In the genomic region with DNA sequence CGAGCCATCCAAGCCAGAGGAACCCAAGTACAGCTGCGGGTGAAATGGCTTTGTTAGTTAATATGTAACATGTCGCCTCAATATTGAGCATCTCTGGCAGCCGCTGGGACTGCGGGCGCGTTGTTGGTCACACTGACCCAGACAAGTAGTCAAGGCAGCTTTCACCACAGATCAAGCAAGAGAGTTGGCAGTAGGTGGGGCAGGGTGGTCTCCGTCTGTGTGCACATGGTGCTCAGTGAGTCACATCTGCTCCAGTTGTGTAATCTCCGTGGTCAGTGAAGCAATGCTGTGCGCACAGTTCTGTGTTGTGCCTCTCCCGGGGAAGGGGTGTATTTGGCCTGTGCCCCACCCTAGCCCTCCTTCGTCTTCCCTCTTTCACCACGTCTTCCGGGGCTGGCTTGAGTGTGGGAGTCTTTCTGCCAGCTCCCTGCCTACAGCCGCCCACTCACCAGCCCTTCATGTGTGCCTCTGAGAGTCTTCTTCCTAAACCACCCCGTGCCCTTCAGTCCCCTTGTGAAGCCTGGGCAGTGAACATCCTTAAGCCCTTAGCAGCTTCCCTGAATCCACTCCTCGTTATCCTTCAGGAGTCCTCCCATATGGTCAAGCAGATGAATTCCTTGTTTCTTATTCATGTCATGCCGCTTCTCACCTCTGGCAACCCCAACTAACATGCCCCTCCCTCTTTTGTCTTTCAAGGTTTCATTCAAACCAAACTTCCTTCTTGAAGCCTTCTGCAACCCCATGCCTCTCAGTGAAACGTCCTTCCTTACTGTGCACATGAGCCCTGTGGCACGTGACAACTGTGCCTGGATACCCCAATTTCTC, we compare ENCODE assay signal across 11 cellular contexts.
A peak's percentile ranks its signal among the peaks of the same experiment; 100 is the strongest.
DNase-seq lines count a peak whose midpoint lies in the region; ATAC-seq and TF ChIP-seq lines count a peak whose summit lies in the region.
"Had no signal": no experiment of that assay in that cellular context is flagged by ENCODE, and none has a peak within 500 bp of the region (broad histone marks: within the 10 kb centered on the region; RNA-seq: fewer than 3 reads in every experiment).

No MANE protein-coding gene starts in this region.

- H3K4me1 ChIP-seq in hepatocyte (ENCODE audit: insufficient read depth) = peaks cover 5% of the 10 kb centered on the region
- peaks cover 37% of the 10 kb centered on the region for H3K4me1 ChIP-seq in stomach smooth muscle (ENCODE audit: control insufficient read depth, insufficient read depth, low read length)

- H3K27ac ChIP-seq in hepatocyte = peak overlapping the region; percentile 37
- peak overlapping the region; percentile 11 for H3K27ac ChIP-seq in stomach smooth muscle (ENCODE audit: low read length)

- 81% methylated on average over 20 of the region's 20 CpGs for WGBS in hepatocyte (ENCODE audit: low lambda C conversion rate, missing lambda C conversion rate)

- H3K9me2 ChIP-seq in hepatocyte (replicated peaks; ENCODE audit: insufficient read depth) = no peaks in the 10 kb centered on the region

- no peak overlapping the region for H2AFZ ChIP-seq in hepatocyte

- no peak overlapping the region for H3K9ac ChIP-seq in stomach smooth muscle (ENCODE audit: low read length in 2 of 2)

- ATAC-seq in HG02642 (IDR thresholded peaks at IDR 0.05; ENCODE audit: poor library complexity, unreplicated experiment) (no peak), HG03378 (IDR thresholded peaks at IDR 0.05; ENCODE audit: unreplicated experiment) (no peak), HG03175 (IDR thresholded peaks at IDR 0.05; ENCODE audit: unreplicated experiment) (no peak)

- H3K4me2 ChIP-seq in hepatocyte = no peak overlapping the region

- H3K9me3 ChIP-seq in hepatocyte (ENCODE audit: low read depth) = no peaks in the 10 kb centered on the region
- no peaks in the 10 kb centered on the region for H3K9me3 ChIP-seq in stomach smooth muscle (ENCODE audit: control insufficient read depth in 2 of 2, low read length in 2 of 2)

- H3K4me3 ChIP-seq in hepatocyte (no peak overlapping the region), stomach smooth muscle (ENCODE audit: low read length in 2 of 2) (no peak overlapping the region)

- H4K20me1 ChIP-seq in hepatocyte (ENCODE audit: insufficient read depth, poor library complexity, severe bottlenecking) = no peaks in the 10 kb centered on the region

- peak; percentile 42 for DNase-seq in H4 (ENCODE audit: low spot score)
- DNase-seq in SW480 (ENCODE audit: low spot score) = peak; percentile 64
- peak; percentile 51 for DNase-seq in hepatocyte (ENCODE audit: low spot score)
- no peak for DNase-seq in DMS153 treated with DMSO at 0.1 percent for 48 hours (lab: John Stamatoyannopoulos, UW; ENCODE audit: unreplicated experiment)
- DNase-seq: GDM1, NCI-H2081 treated with DMSO at 0.1 percent for 48 hours, T-helper 1 cell had no signal

- no peaks in the 10 kb centered on the region for H3K36me3 ChIP-seq in hepatocyte (replicated peaks; ENCODE audit: insufficient read depth, low read depth)
- no peaks in the 10 kb centered on the region for H3K36me3 ChIP-seq in stomach smooth muscle (ENCODE audit: control insufficient read depth in 2 of 2, insufficient read depth in 2 of 2, low read length in 2 of 2)

- TF ChIP-seq CTCF in hepatocyte (IDR thresholded peaks at IDR 0.05; ENCODE audit: poor library complexity) = no peak

- no peaks in the 10 kb centered on the region for H3K27me3 ChIP-seq in hepatocyte
- no peaks in the 10 kb centered on the region for H3K27me3 ChIP-seq in stomach smooth muscle (ENCODE audit: control insufficient read depth in 1 of 2, insufficient read depth in 2 of 2, low read length in 2 of 2)

- no peaks in the 10 kb centered on the region for H3K79me2 ChIP-seq in hepatocyte
